Comparison of ENCODE assay signal across 24 cellular contexts in genomic region chr17:17667947-17668346, GRCh38. TPM values are rescaled to one million over a fixed set of nuclear protein-coding genes. Genes with fewer than 3 reads are reported as not detected.
DNase-seq lines count a peak whose midpoint lies in the region; ATAC-seq, FAIRE-seq and TF ChIP-seq lines count a peak whose summit lies in the region.
"Had no signal": no experiment of that assay in that cellular context is flagged by ENCODE, and none has a peak within 500 bp of the region (broad histone marks: within the 10 kb centered on the region; RNA-seq: fewer than 3 reads in every experiment).

No MANE protein-coding gene starts in this region.

- no peaks in the 10 kb centered on the region for H3K79me2 ChIP-seq in Loucy (ENCODE audit: insufficient read depth, low read length)

- H3K27ac ChIP-seq in colonic mucosa, result no peak overlapping the region
- H3K27ac ChIP-seq in small intestine (ENCODE audit: low read depth in 1 of 2, low read length in 1 of 2), result no peak overlapping the region

- no peak for ATAC-seq in GM18870 (IDR thresholded peaks at IDR 0.05; ENCODE audit: unreplicated experiment)
- ATAC-seq: GM23338, SK-N-SH treated with all-trans-retinoic acid at 6 μM for 48 hours had no signal

- H3K9me2 ChIP-seq in Loucy (replicated peaks; ENCODE audit: low read depth, low read length), result no peaks in the 10 kb centered on the region

- intact Hi-C loops in colonic mucosa (cut with DNase I), result no loop called here

- H3K9me3 ChIP-seq in Loucy (ENCODE audit: insufficient read depth, low read depth, low read length) (no peaks in the 10 kb centered on the region), colonic mucosa (no peaks in the 10 kb centered on the region), small intestine (ENCODE audit: control insufficient read depth, low read depth) (no peaks in the 10 kb centered on the region)
- H3K9me3 ChIP-seq: Caco-2 had no signal

- H3K9ac ChIP-seq in Loucy (ENCODE audit: low read depth, low read length, poor library complexity, severe bottlenecking), result peak overlapping the region; percentile 39
- no peak overlapping the region for H3K9ac ChIP-seq in colonic mucosa (ENCODE audit: low read depth in 2 of 2, low read length in 2 of 2)

- no peaks in the 10 kb centered on the region for H3K36me3 ChIP-seq in Loucy (ENCODE audit: insufficient read depth, low read length)
- H3K36me3 ChIP-seq in colonic mucosa, result no peaks in the 10 kb centered on the region
- H3K36me3 ChIP-seq in small intestine (ENCODE audit: control insufficient read depth in 2 of 2, insufficient read depth in 2 of 2, low read length in 2 of 2), result no peaks in the 10 kb centered on the region

- 0 out of 2 replicates have a peak, but pooled peaks cover 6% of the 10 kb centered on the region for H3F3A ChIP-seq in Loucy (ENCODE audit: low read depth)

- WGBS in small intestine, 3 donors, result 41 to 64% (median 42%) methylated on average over 3 to 4 of the region's 4 CpGs

- no peak for FAIRE-seq in small intestine (lab: Jason Lieb, UNC)
- FAIRE-seq: GM12892, GM18507 had no signal

- H3K4me3 ChIP-seq in Loucy (ENCODE audit: low read length, poor library complexity, severe bottlenecking) (no peak overlapping the region), colonic mucosa (no peak overlapping the region), small intestine (ENCODE audit: low read depth in 1 of 2, low read length in 2 of 2) (no peak overlapping the region)
- H3K4me3 ChIP-seq: GM23338 had no signal

- H3K27me3 ChIP-seq in Loucy (ENCODE audit: insufficient read depth, low read length, poor library complexity, severe bottlenecking) (no peaks in the 10 kb centered on the region), colonic mucosa (no peaks in the 10 kb centered on the region), small intestine (ENCODE audit: control insufficient read depth in 2 of 2, insufficient read depth in 2 of 2, low read length in 2 of 2) (no peaks in the 10 kb centered on the region)

- no peak for TF ChIP-seq CTCF in Loucy (conservative IDR thresholded peaks at IDR 0.05; ENCODE audit: low read length)
- TF ChIP-seq CTCF in colonic mucosa (IDR thresholded peaks at IDR 0.05), result no peak

- no peak overlapping the region for H2AFZ ChIP-seq in Loucy (ENCODE audit: low read length)
- H2AFZ ChIP-seq: GM23338 had no signal

- H4K20me1 ChIP-seq in Loucy (ENCODE audit: insufficient read depth, low read length, poor library complexity, severe bottlenecking), result no peaks in the 10 kb centered on the region

- peaks cover 58% of the 10 kb centered on the region for H3K4me1 ChIP-seq in Loucy (ENCODE audit: insufficient read depth, low read length, poor library complexity, severe bottlenecking)
- H3K4me1 ChIP-seq in colonic mucosa, result no peaks in the 10 kb centered on the region
- H3K4me1 ChIP-seq in small intestine (ENCODE audit: control insufficient read depth in 2 of 2, insufficient read depth in 1 of 2, low read depth in 1 of 2, low read length in 1 of 2), result no peaks in the 10 kb centered on the region

- DNase-seq in DMS53 (lab: John Stamatoyannopoulos, UW) (peak; percentile 12), DMS53 treated with DMSO at 0.1 percent for 48 hours (lab: John Stamatoyannopoulos, UW; ENCODE audit: unreplicated experiment) (no peak), colonic mucosa (peak; percentile 52), small intestine (peak; percentile 51), SHP77 treated with DMSO at 0.1 percent for 48 hours (lab: John Stamatoyannopoulos, UW) (no peak)
- DNase-seq in effector CD8-positive, alpha-beta T cell (lab: John Stamatoyannopoulos, UW), result no peak
- DNase-seq: 8988T; Caco-2; CD4-positive, CD25-positive, alpha-beta regulatory T cell; DMS79; HCEC 1CT; Karpas-422; MM.1S; NCI-H1092 treated with DMSO at 0.1 percent for 48 hours; NCI-H146; NCI-H2029 treated with DMSO at 0.1 percent for 48 hours; NCI-H2227 treated with DMSO at 0.1 percent for 48 hours; OCI-M1 had no signal

- H3K4me2 ChIP-seq in Loucy (ENCODE audit: low read depth, low read length, poor library complexity, severe bottlenecking), result no peak overlapping the region
- H3K4me2 ChIP-seq: GM23338 had no signal

RNA-seq across cellular contexts. Expression of gene RAI1, which starts 13.3 kb away (rescaled TPM):
- 10 to 100 TPM; 21.8 to 24.5 TPM for total RNA-seq in colonic mucosa
- polyA plus RNA-seq in small intestine, result 1 to 10 TPM; 2.4 to 9.3 (median 3.1) TPM

Comparison
In these comparisons a context has a peak if more than half of its experiments do, and no peak if none do; other contexts are left out.
1. DNase-seq: peak in DMS53 (single experiment), colonic mucosa (single experiment) and small intestine (single experiment); none in DMS53 treated with DMSO at 0.1 percent for 48 hours (single experiment), SHP77 treated with DMSO at 0.1 percent for 48 hours (single experiment) and effector CD8-positive, alpha-beta T cell (single experiment).